Comparison of ENCODE assay signal across 31 cellular contexts in genomic region chr13:98582947-98583346, GRCh38. TPM values are rescaled to one million over a fixed set of nuclear protein-coding genes. Genes with fewer than 3 reads are reported as not detected.
A peak's percentile ranks its signal among the peaks of the same experiment; 100 is the strongest.
DNase-seq lines count a peak whose midpoint lies in the region; ATAC-seq and TF ChIP-seq lines count a peak whose summit lies in the region.
"Had no signal": no experiment of that assay in that cellular context is flagged by ENCODE, and none has a peak within 500 bp of the region (broad histone marks: within the 10 kb centered on the region; RNA-seq: fewer than 3 reads in every experiment).

No MANE protein-coding gene starts in this region.

- peaks cover 6% of the 10 kb centered on the region for H3K4me1 ChIP-seq in IMR-90 (ENCODE audit: control insufficient read depth, insufficient read depth, low read length)
- H3K4me1 ChIP-seq in suprapubic skin = peaks cover 55% of the 10 kb centered on the region

- H3K56ac ChIP-seq in IMR-90 (ENCODE audit: extremely low read depth, insufficient read depth, low read length) = no peak overlapping the region

- H3K14ac ChIP-seq in IMR-90 (replicated peaks; ENCODE audit: low read depth, low read length) = peak overlapping the region; percentile 52; the same call in 1 of the 2 replicates

- H3K18ac ChIP-seq in IMR-90 (ENCODE audit: low read depth, low read length) = no peak overlapping the region

- H2AFZ ChIP-seq in IMR-90 (replicated peaks; ENCODE audit: low read length, poor library complexity) = peak overlapping the region; percentile 55

- BruUV-seq in IMR-90 (replicated peaks; lab: Mats Ljungman, UMichigan) = no TSS peak

- H2AK9ac ChIP-seq in IMR-90 (replicated peaks; ENCODE audit: low read depth, low read length, poor library complexity) = peak overlapping the region; percentile 56

- H4K5ac ChIP-seq in IMR-90 (ENCODE audit: low read depth, low read length) = no peak overlapping the region

- no peaks in the 10 kb centered on the region for H3K9me3 ChIP-seq in IMR-90 (ENCODE audit: control insufficient read depth, insufficient read depth, low read length)
- no peaks in the 10 kb centered on the region for H3K9me3 ChIP-seq in suprapubic skin
- H3K9me3 ChIP-seq: gastroesophageal sphincter, left lung, MG63, spleen had no signal

- dilution Hi-C loops in IMR-90 (cut with HindIII; ENCODE audit: low sequenced_read_pairs, unreplicated experiment) = no loop called here

- H4K20me1 ChIP-seq in IMR-90 (ENCODE audit: insufficient read depth, low read length) = no peaks in the 10 kb centered on the region

- no peak overlapping the region; the same call in 1 of the 2 replicates for H2BK120ac ChIP-seq in IMR-90 (ENCODE audit: low read depth, low read length)

- H3K79me1 ChIP-seq in IMR-90 (ENCODE audit: low read depth in 1 of 2, low read length in 2 of 2) = peaks cover 4 to 6% of the 10 kb centered on the region in 2 experiments; a peak in 3 of 4 replicates

- H4K8ac ChIP-seq in IMR-90 (ENCODE audit: low read depth in 2 of 2, low read length in 2 of 2) = no peak overlapping the region

- H4K91ac ChIP-seq in IMR-90 (ENCODE audit: insufficient read depth, low read depth, low read length) = no peak overlapping the region

- peaks cover 41% of the 10 kb centered on the region for H3K4me1 Mint-ChIP-seq in chondrocyte (ENCODE audit: low read depth)
- H3K4me1 Mint-ChIP-seq in activated CD4-positive, alpha-beta T cell treated with anti-CD3 and anti-CD28 coated beads, Interleukin-2, amount 10 ng/mL, durations not matched to agents 24 days and 14 days = peaks cover 23% of the 10 kb centered on the region
- H3K4me1 Mint-ChIP-seq: immature natural killer cell had no signal

- peaks cover 4% of the 10 kb centered on the region for H3K9me1 ChIP-seq in IMR-90 (ENCODE audit: insufficient read depth, low read length)

- H3K36me3 ChIP-seq in IMR-90 (ENCODE audit: control insufficient read depth, insufficient read depth, low read length) (no peaks in the 10 kb centered on the region), suprapubic skin (no peaks in the 10 kb centered on the region)
- H3K36me3 ChIP-seq: brain microvascular endothelial cell, gastroesophageal sphincter, left lung, MG63, spleen had no signal

- peak overlapping the region; percentile 24 for H3K27ac Mint-ChIP-seq in chondrocyte (ENCODE audit: unreplicated experiment)
- no peak overlapping the region for H3K27ac Mint-ChIP-seq in activated CD4-positive, alpha-beta T cell treated with anti-CD3 and anti-CD28 coated beads, Interleukin-2, amount 10 ng/mL, durations not matched to agents 24 days and 14 days
- H3K27ac Mint-ChIP-seq: activated B cell treated with CpG ODN at 0.5 μM for 24 hours; activated CD8-positive, alpha-beta memory T cell treated with anti-CD3 and anti-CD28 coated beads, Interleukin-2, amount 10 ng/mL, durations not matched to agents 7 days and 5 days; effector memory CD8-positive, alpha-beta T cell; immature natural killer cell had no signal

- no peak overlapping the region for H2BK15ac ChIP-seq in IMR-90 (ENCODE audit: low read depth, low read length)

- H3K9ac ChIP-seq in IMR-90 (ENCODE audit: low read depth, low read length) = no peak overlapping the region

- CTCF ChIA-PET in IMR-90 (lab: Yijun Ruan, JAX) = no interaction called here

- H2AK5ac ChIP-seq in IMR-90 (ENCODE audit: low read depth, low read length) = 0 out of 2 replicates have a peak overlapping the region, but pooled peaks have one; percentile 3

- H3K4me3 ChIP-seq in IMR-90 (ENCODE audit: insufficient read depth, low read depth, low read length) (no peak overlapping the region), suprapubic skin (no peak overlapping the region)
- H3K4me3 ChIP-seq: coronary artery, gastroesophageal sphincter, left lung, MG63, spleen had no signal

- no peak overlapping the region for H3K4me3 Mint-ChIP-seq in chondrocyte (ENCODE audit: unreplicated experiment)
- no peak overlapping the region for H3K4me3 Mint-ChIP-seq in activated CD4-positive, alpha-beta T cell treated with anti-CD3 and anti-CD28 coated beads, Interleukin-2, amount 10 ng/mL, durations not matched to agents 24 days and 14 days
- H3K4me3 Mint-ChIP-seq: activated B cell treated with CpG ODN at 0.5 μM for 24 hours; activated CD8-positive, alpha-beta memory T cell treated with anti-CD3 and anti-CD28 coated beads, Interleukin-2, amount 10 ng/mL, durations not matched to agents 7 days and 5 days; activated T-cell treated with anti-CD3 and anti-CD28 coated beads, Interleukin-2, amount 50 U/mL, for 72 hours; effector memory CD8-positive, alpha-beta T cell; immature natural killer cell had no signal

- no peaks in the 10 kb centered on the region for H3K9me3 Mint-ChIP-seq in chondrocyte (ENCODE audit: low read depth)
- H3K9me3 Mint-ChIP-seq in activated CD4-positive, alpha-beta T cell treated with anti-CD3 and anti-CD28 coated beads, Interleukin-2, amount 10 ng/mL, durations not matched to agents 24 days and 14 days = no peaks in the 10 kb centered on the region
- H3K9me3 Mint-ChIP-seq: activated B cell treated with CpG ODN at 0.5 μM for 24 hours; activated T-cell treated with anti-CD3 and anti-CD28 coated beads, Interleukin-2, amount 50 U/mL, for 72 hours; effector memory CD8-positive, alpha-beta T cell; immature natural killer cell; naive B cell had no signal

- TF ChIP-seq CTCF in IMR-90 (conservative IDR thresholded peaks at IDR 0.05; ENCODE audit: low read depth, low read length) (no peak), chondrocyte (IDR thresholded peaks at IDR 0.05) (no peak), suprapubic skin (IDR thresholded peaks at IDR 0.05) (no peak)

- ATAC-seq in IMR-90 (ENCODE audit: low read depth) = no peak
- ATAC-seq in GM21529 (IDR thresholded peaks at IDR 0.05; ENCODE audit: unreplicated experiment) = no peak
- ATAC-seq: activated CD8-positive, alpha-beta memory T cell treated with anti-CD3 and anti-CD28 coated beads, Interleukin-2, amount 10 ng/mL, durations not matched to agents 7 days and 5 days; activated T-cell treated with anti-CD3 and anti-CD28 coated beads, Interleukin-2, amount 50 U/mL, for 72 hours; effector memory CD8-positive, alpha-beta T cell; gastroesophageal sphincter; left lung; Panc1 had no signal

- peak overlapping the region; percentile 26 for H2BK5ac ChIP-seq in IMR-90 (ENCODE audit: low read depth, low read length, poor library complexity, severe bottlenecking)

- DNase-seq in IMR-90 (no peak), chondrocyte (ENCODE audit: low spot score) (no peak), left kidney (ENCODE audit: low read depth, low spot score) (peak; percentile 45), suprapubic skin (ENCODE audit: low spot score in 2 of 2) (no peak), medulla oblongata (ENCODE audit: extremely low spot score) (no peak)
- no peak for DNase-seq in activated CD4-positive, alpha-beta T cell treated with anti-CD3 and anti-CD28 coated beads, Interleukin-2, amount 10 ng/mL, durations not matched to agents 24 days and 14 days
- DNase-seq: activated B cell treated with CpG ODN at 0.5 μM for 24 hours; activated CD8-positive, alpha-beta memory T cell treated with anti-CD3 and anti-CD28 coated beads, Interleukin-2, amount 10 ng/mL, durations not matched to agents 7 days and 5 days; activated naive CD4-positive, alpha-beta T cell treated with Interleukin-2 at 50 U/mL for 16 hours; activated T-cell treated with anti-CD3 and anti-CD28 coated beads, Interleukin-2, amount 50 U/mL, for 72 hours; brain microvascular endothelial cell; C1 segment of cervical spinal cord; DND-41; effector memory CD8-positive, alpha-beta T cell; hypothalamus; immature natural killer cell; KBM-7; left lung; MG63; naive B cell; NCI-H1417; NCI-H2081; NCI-H226; SIG-M5; spleen; stimulated activated CD4-positive, alpha-beta T cell treated with anti-CD3 and anti-CD28 coated beads, Interleukin-2, amount 100 ng/mL, for 48 hours; T1000 had no signal

- H3K27ac ChIP-seq in IMR-90 (ENCODE audit: insufficient read depth, low read length) (no peak overlapping the region), suprapubic skin (peak overlapping the region; percentile 54)
- H3K27ac ChIP-seq: coronary artery, gastroesophageal sphincter, left lung had no signal

- H3K27me3 ChIP-seq in IMR-90 (ENCODE audit: control insufficient read depth, insufficient read depth, low read length) (no peaks in the 10 kb centered on the region), suprapubic skin (no peaks in the 10 kb centered on the region)
- H3K27me3 ChIP-seq: brain microvascular endothelial cell, gastroesophageal sphincter, left lung, MG63, spleen had no signal

- TF ChIP-seq EP300 in suprapubic skin (IDR thresholded peaks at IDR 0.05) = no peak

- no peaks in the 10 kb centered on the region for H3K36me3 Mint-ChIP-seq in chondrocyte (ENCODE audit: low read depth)
- no peaks in the 10 kb centered on the region for H3K36me3 Mint-ChIP-seq in activated CD4-positive, alpha-beta T cell treated with anti-CD3 and anti-CD28 coated beads, Interleukin-2, amount 10 ng/mL, durations not matched to agents 24 days and 14 days (ENCODE audit: low read depth)
- H3K36me3 Mint-ChIP-seq: immature natural killer cell, naive B cell had no signal

- no peaks in the 10 kb centered on the region for H3K27me3 Mint-ChIP-seq in chondrocyte (ENCODE audit: low read depth)
- no peaks in the 10 kb centered on the region for H3K27me3 Mint-ChIP-seq in activated CD4-positive, alpha-beta T cell treated with anti-CD3 and anti-CD28 coated beads, Interleukin-2, amount 10 ng/mL, durations not matched to agents 24 days and 14 days
- H3K27me3 Mint-ChIP-seq: activated B cell treated with CpG ODN at 0.5 μM for 24 hours; activated CD8-positive, alpha-beta memory T cell treated with anti-CD3 and anti-CD28 coated beads, Interleukin-2, amount 10 ng/mL, durations not matched to agents 7 days and 5 days; effector memory CD8-positive, alpha-beta T cell; naive B cell had no signal

- POLR2A ChIA-PET in IMR-90 (lab: Charles Lee; ENCODE audit: unreplicated experiment) = no interaction called here

- no peak overlapping the region; the same call in 1 of the 2 replicates for H2BK20ac ChIP-seq in IMR-90 (ENCODE audit: low read depth, low read length)

- no peak for TF ChIP-seq POLR2A in IMR-90 (IDR thresholded peaks at IDR 0.05; ENCODE audit: low read depth, low read length)
- no peak for TF ChIP-seq POLR2A in suprapubic skin (IDR thresholded peaks at IDR 0.05)

- no peak for TF ChIP-seq RAD21 in IMR-90 (IDR thresholded peaks at IDR 0.05; ENCODE audit: low read length)

- H3K23ac ChIP-seq in IMR-90 (ENCODE audit: low read depth, low read length) = peak overlapping the region; percentile 16; the same call in 1 of the 2 replicates

- in situ Hi-C loops in IMR-90 (cut with MboI; ENCODE audit: low sequenced_read_pairs) = no loop called here

- WGBS in IMR-90 (ENCODE audit: extremely low coverage in 2 of 2, insufficient read length in 1 of 2), 2 experiments = 100% methylated on average over 3 of the region's 6 CpGs; no CpG with 5 or more reads in 1 of the 2 experiments
- 59% methylated on average over 6 of the region's 6 CpGs for WGBS in suprapubic skin

- intact Hi-C loops in IMR-90 (cut with micrococcal nuclease) = loop anchor here (2.0 kb wide), 2 partner anchors 16 to 70 kb away; no protein-coding TSS in a partner anchor
- intact Hi-C loops in activated CD4-positive, alpha-beta T cell treated with anti-CD3 and anti-CD28 coated beads, Interleukin-2, amount 10 ng/mL, durations not matched to agents 24 days and 14 days (cut with micrococcal nuclease) = no loop called here

- H3K4me2 ChIP-seq in IMR-90 (ENCODE audit: low read depth, low read length) = no peak overlapping the region

- H3K4ac ChIP-seq in IMR-90 (ENCODE audit: low read depth, low read length) = peak overlapping the region; percentile 26

RNA-seq across cellular contexts. Expression of gene STK24, which starts 6.0 kb away (rescaled TPM):
- total RNA-seq in IMR-90 (2012; rRNA removed) (29.2 and 36.1 TPM in 2 replicates), chondrocyte (98.2 to 105 TPM (median 100 TPM) in 3 replicates), suprapubic skin (100 to 1,000 TPM; 132 to 200 (median 176) TPM)
- 26.8 and 43.4 TPM in 2 replicates for polyA plus RNA-seq in IMR-90 (2012; rRNA removed)
- polyA plus RNA-seq in IMR-90 (2012; cell fraction: cytosol; rRNA removed) = 18.4 and 23.4 TPM in 2 replicates
- 12.5 and 39.5 TPM in 2 replicates for polyA plus RNA-seq in IMR-90 (2012; cell fraction: nucleus; rRNA removed; ENCODE audit: low replicate concordance)
- 127 and 136 TPM in 2 replicates for total RNA-seq in activated CD4-positive, alpha-beta T cell treated with anti-CD3 and anti-CD28 coated beads, Interleukin-2, amount 10 ng/mL, durations not matched to agents 24 days and 14 days
